Comparison of ENCODE assay signal across 29 cellular contexts in the genomic region with DNA sequence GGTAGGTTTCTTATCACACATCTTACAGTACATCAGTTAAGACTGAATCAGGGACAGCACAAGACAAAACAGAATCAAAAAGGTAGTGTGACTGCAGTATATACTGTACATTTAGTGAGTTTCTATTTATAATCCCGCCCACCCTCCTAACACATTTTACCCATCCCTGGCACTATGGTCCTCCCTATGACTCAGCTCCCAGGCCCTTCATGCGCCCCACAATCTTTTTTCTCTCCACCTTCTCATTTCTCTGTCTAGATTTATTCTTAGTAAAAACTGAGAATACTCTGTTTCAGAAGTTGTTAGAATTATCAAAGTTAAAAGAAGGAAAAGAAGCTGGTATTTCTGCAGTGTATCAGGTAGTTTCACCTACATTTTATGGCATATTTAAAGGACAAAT.
"Had no signal": no experiment of that assay in that cellular context is flagged by ENCODE, and none has a peak within 500 bp of the region (broad histone marks: within the 10 kb centered on the region; RNA-seq: fewer than 3 reads in every experiment).

No MANE protein-coding gene starts in this region.

- FAIRE-seq: astrocyte, bronchial epithelial cell had no signal

- H3K9me3 ChIP-seq: esophagus muscularis mucosa, gastrocnemius medialis had no signal

- H3K4me1 ChIP-seq: esophagus muscularis mucosa, foreskin keratinocyte, gastrocnemius medialis, heart left ventricle had no signal

- H3K4me3 ChIP-seq: coronary artery, esophagus muscularis mucosa, gastrocnemius medialis, heart left ventricle had no signal

- H3K27ac ChIP-seq: brain microvascular endothelial cell, coronary artery, esophagus muscularis mucosa, foreskin keratinocyte, gastrocnemius medialis, heart left ventricle had no signal

- ATAC-seq: activated CD4-positive, alpha-beta T cell treated with anti-CD3 and anti-CD28 coated beads for 36 hours; activated T-cell treated with anti-CD3 and anti-CD28 coated beads, Interleukin-2, amount 50 U/mL, for 72 hours; effector memory CD8-positive, alpha-beta T cell; foreskin keratinocyte; gastrocnemius medialis; heart left ventricle; T-helper 17 cell had no signal

- H3K27me3 ChIP-seq: brain microvascular endothelial cell, esophagus muscularis mucosa, foreskin keratinocyte, gastrocnemius medialis, heart left ventricle had no signal

- DNase-seq: activated CD4-positive, alpha-beta memory T cell treated with anti-CD3 and anti-CD28 coated beads, Interleukin-2, amount 10 ng/mL, durations not matched to agents 7 days and 5 days; activated CD4-positive, alpha-beta T cell treated with anti-CD3 and anti-CD28 coated beads for 36 hours; activated CD4-positive, alpha-beta T cell treated with anti-CD3 and anti-CD28 coated beads, Interleukin-2, amount 10 ng/mL, durations not matched to agents 24 days and 14 days; activated CD4-positive, CD25-positive, alpha-beta regulatory T cell; activated CD4-positive, CD25-positive, alpha-beta regulatory T cell treated with anti-CD3 and anti-CD28 coated beads, Interleukin-2, amount 50 U/mL, for 72 hours; activated CD8-positive, alpha-beta memory T cell treated with anti-CD3 and anti-CD28 coated beads, Interleukin-2, amount 50 U/mL, for 48 hours; activated effector memory CD4-positive, alpha-beta T cell treated with Interleukin-2 at 50 U/mL for 16 hours; activated gamma-delta T cell treated with Interleukin-2 at 50 U/mL for 16 hours; activated naive CD4-positive, alpha-beta T cell treated with anti-CD3 and anti-CD28 coated beads, Interleukin-2, amount 50 U/mL, for 16 hours; activated naive CD4-positive, alpha-beta T cell treated with Interleukin-2 at 50 U/mL for 16 hours; activated T-cell treated with anti-CD3 and anti-CD28 coated beads for 4 hours; activated T-cell treated with anti-CD3 and anti-CD28 coated beads, Interleukin-2, amount 50 U/mL, for 24 hours; activated T-cell treated with anti-CD3 and anti-CD28 coated beads, Interleukin-2, amount 50 U/mL, for 72 hours; amniotic stem cell; brain microvascular endothelial cell; dermis blood vessel endothelial cell; effector CD4-positive, alpha-beta T cell; effector memory CD8-positive, alpha-beta T cell; erythroblast; foreskin keratinocyte; gastrocnemius medialis; glutamatergic neuron; heart left ventricle; T-helper 17 cell; T1000 had no signal

- H3K36me3 ChIP-seq: brain microvascular endothelial cell, esophagus muscularis mucosa, gastrocnemius medialis, heart left ventricle had no signal
